12 cellular contexts compared by ENCODE assay signal in genomic region chr16:67694611-67695010, GRCh38.
"Had no signal": no experiment of that assay in that cellular context is flagged by ENCODE, and none has a peak within 500 bp of the region (broad histone marks: within the 10 kb centered on the region; RNA-seq: fewer than 3 reads in every experiment).

No MANE protein-coding gene starts in this region.

- H3K9me3 Mint-ChIP-seq: activated naive CD8-positive, alpha-beta T cell treated with anti-CD3 and anti-CD28 coated beads, Interleukin-2, amount 10 ng/mL, durations not matched to agents 7 days and 5 days; stimulated activated naive CD8-positive, alpha-beta T cell treated with anti-CD3 and anti-CD28 coated beads, Interleukin-15, Interleukin-2, amounts not matched to agents 100 ng/mL and 50 ng/mL, for 24 hours had no signal

- ATAC-seq: natural killer cell, sciatic nerve had no signal

- H3K27ac Mint-ChIP-seq: activated naive CD8-positive, alpha-beta T cell treated with anti-CD3 and anti-CD28 coated beads, Interleukin-2, amount 10 ng/mL, durations not matched to agents 7 days and 5 days; endodermal cell; natural killer cell; stimulated activated naive CD8-positive, alpha-beta T cell treated with anti-CD3 and anti-CD28 coated beads, Interleukin-15, Interleukin-2, amounts not matched to agents 100 ng/mL and 50 ng/mL, for 24 hours had no signal

- H3K27ac ChIP-seq: brain microvascular endothelial cell, suprapubic skin had no signal

- H3K4me3 ChIP-seq: spleen, suprapubic skin had no signal

- H3K9me3 ChIP-seq: suprapubic skin had no signal

- H3K4me3 Mint-ChIP-seq: activated naive CD8-positive, alpha-beta T cell treated with anti-CD3 and anti-CD28 coated beads, Interleukin-2, amount 10 ng/mL, durations not matched to agents 7 days and 5 days; endodermal cell; natural killer cell; stimulated activated naive CD8-positive, alpha-beta T cell treated with anti-CD3 and anti-CD28 coated beads, Interleukin-15, Interleukin-2, amounts not matched to agents 100 ng/mL and 50 ng/mL, for 24 hours had no signal

- DNase-seq: activated CD4-positive, CD25-positive, alpha-beta regulatory T cell treated with anti-CD3 and anti-CD28 coated beads, Interleukin-2, amount 50 U/mL, for 72 hours; activated naive CD4-positive, alpha-beta T cell; activated naive CD8-positive, alpha-beta T cell treated with anti-CD3 and anti-CD28 coated beads, Interleukin-2, amount 10 ng/mL, durations not matched to agents 7 days and 5 days; brain microvascular endothelial cell; endodermal cell; natural killer cell; nucleus accumbens; T1000 had no signal

- H3K27me3 ChIP-seq: brain microvascular endothelial cell, spleen, suprapubic skin had no signal

- H3K36me3 ChIP-seq: brain microvascular endothelial cell, suprapubic skin had no signal

- H3K27me3 Mint-ChIP-seq: activated naive CD8-positive, alpha-beta T cell treated with anti-CD3 and anti-CD28 coated beads, Interleukin-2, amount 10 ng/mL, durations not matched to agents 7 days and 5 days; stimulated activated naive CD8-positive, alpha-beta T cell treated with anti-CD3 and anti-CD28 coated beads, Interleukin-15, Interleukin-2, amounts not matched to agents 100 ng/mL and 50 ng/mL, for 24 hours had no signal

- H3K36me3 Mint-ChIP-seq: natural killer cell had no signal
